ENCODE assay signal across 18 cellular contexts in the genomic region with DNA sequence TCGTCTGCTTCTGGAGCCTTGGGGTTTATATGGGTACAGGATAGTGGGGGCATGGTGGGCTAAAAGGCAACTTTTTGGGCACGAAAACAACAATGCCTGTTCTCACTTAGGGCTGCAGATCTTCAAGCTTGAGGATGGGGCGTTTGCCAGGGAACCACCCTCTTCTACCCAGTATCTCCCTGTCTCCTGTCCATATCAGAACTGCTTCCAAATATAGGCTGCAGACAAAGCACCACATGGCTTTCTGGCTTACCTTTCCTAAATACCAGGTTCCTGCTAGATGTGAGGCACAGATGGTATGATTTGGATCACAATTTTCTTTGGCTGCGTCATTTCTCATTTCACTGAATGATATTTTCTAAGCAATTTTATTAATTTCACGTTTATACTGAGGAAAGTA.
"Had no signal": no experiment of that assay in that cellular context is flagged by ENCODE, and none has a peak within 500 bp of the region (broad histone marks: within the 10 kb centered on the region; RNA-seq: fewer than 3 reads in every experiment).

No MANE protein-coding gene starts in this region.

- H3K27ac ChIP-seq: esophagus squamous epithelium, gastroesophageal sphincter, parathyroid adenoma, prostate gland, right lobe of liver, suprapubic skin, thyroid gland, uterus had no signal

- FAIRE-seq: keratinocyte had no signal

- DNase-seq: dermis blood vessel endothelial cell; esophagus squamous epithelium; foreskin fibroblast; glutamatergic neuron; immature natural killer cell; mesendoderm; naive B cell; right lobe of liver; stimulated activated CD4-positive, alpha-beta T cell treated with anti-CD3 and anti-CD28 coated beads, Interleukin-4, amount 100 ng/mL, for 1 hour; stimulated activated CD8-positive, alpha-beta memory T cell treated with anti-CD3 and anti-CD28 coated beads, Interleukin-4, amount 100 ng/mL, for 48 hours; stimulated activated naive CD8-positive, alpha-beta T cell treated with anti-CD3 and anti-CD28 coated beads, Interleukin-15, Interleukin-2, amounts not matched to agents 100 U/mL and 50 U/mL, for 24 hours; thyroid gland; uterus had no signal

- H3K27me3 ChIP-seq: esophagus squamous epithelium, gastroesophageal sphincter, right lobe of liver, suprapubic skin, thyroid gland, uterus had no signal

- H3K36me3 ChIP-seq: esophagus squamous epithelium, gastroesophageal sphincter, prostate gland, right lobe of liver, suprapubic skin, thyroid gland, uterus had no signal

- H3K4me1 ChIP-seq: esophagus squamous epithelium, parathyroid adenoma, prostate gland, right lobe of liver, suprapubic skin, thyroid gland, uterus had no signal

- H3K4me3 ChIP-seq: esophagus squamous epithelium, gastroesophageal sphincter, prostate gland, right lobe of liver, suprapubic skin, thyroid gland, uterus had no signal

- H3K9me3 ChIP-seq: esophagus squamous epithelium, gastroesophageal sphincter, prostate gland, right lobe of liver, suprapubic skin, thyroid gland, uterus had no signal
